26 cellular contexts compared by ENCODE assay signal in the genomic region with DNA sequence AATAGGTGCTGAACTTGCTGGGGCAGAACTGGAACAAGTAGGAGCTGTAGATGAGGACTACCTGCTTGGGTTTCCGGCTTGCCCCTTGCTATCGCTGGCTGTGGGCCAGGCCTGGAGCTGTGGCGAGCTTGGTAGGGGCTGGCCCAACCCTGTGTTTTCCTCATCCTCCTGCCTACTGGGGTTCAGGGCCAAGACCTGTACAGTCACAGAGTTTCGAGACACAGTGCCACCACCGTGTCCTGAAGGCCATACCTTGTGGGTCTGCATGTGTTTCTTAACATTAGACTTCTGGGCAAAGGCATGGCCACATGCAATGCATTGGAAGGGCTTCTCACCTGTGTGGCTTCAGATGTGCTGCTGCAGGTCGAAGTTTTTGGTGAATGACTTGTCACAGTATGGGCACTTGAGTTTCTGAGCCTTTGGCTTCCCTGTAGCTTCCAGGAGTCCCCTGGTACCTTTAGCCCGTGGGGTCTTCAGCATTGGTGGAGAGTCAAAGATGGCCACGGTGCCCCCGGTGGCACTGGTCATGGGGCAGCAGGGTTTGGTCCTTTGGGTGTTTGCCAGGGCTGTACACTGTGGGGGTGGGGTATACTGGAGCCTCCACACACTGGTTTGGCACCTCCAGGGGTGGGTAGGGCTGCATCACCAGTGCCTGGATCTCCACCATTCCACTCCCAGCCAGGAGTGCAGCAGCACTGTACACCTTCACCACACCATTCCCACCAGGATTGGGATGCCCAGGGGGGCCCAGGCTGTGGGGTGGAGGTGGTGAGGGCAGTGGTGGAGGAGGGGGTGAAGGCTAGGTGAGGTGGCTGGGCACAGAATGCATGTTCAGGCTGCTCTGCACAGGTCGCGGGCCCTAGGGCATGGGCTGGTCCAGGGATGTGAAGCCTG. TPM values are rescaled to one million over a fixed set of nuclear protein-coding genes. Genes with fewer than 3 reads are reported as not detected.
"Had no signal": no experiment of that assay in that cellular context is flagged by ENCODE, and none has a peak within 500 bp of the region (broad histone marks: within the 10 kb centered on the region; RNA-seq: fewer than 3 reads in every experiment).

No MANE protein-coding gene starts in this region.

- H3K4me1 Mint-ChIP-seq: activated T-helper 17 cell treated with anti-CD3 and anti-CD28 coated beads, Interleukin-2, amount 50 U/mL, for 72 hours; T-cell had no signal

- H3K9me3 ChIP-seq: adrenal gland, tibial artery had no signal

- H3K27me3 Mint-ChIP-seq: activated naive CD8-positive, alpha-beta T cell; activated T-cell treated with anti-CD3 and anti-CD28 coated beads, Interleukin-2, amount 50 U/mL, for 24 hours; memory B cell; progenitor cell of endocrine pancreas had no signal

- H3K36me3 ChIP-seq: adrenal gland, spleen, tibial artery had no signal

- H3K4me1 ChIP-seq: adrenal gland, spleen, tibial artery had no signal

- ATAC-seq: activated T-helper 17 cell treated with anti-CD3 and anti-CD28 coated beads, Interleukin-2, amount 50 U/mL, for 72 hours; esophagus mucosa; left ventricle myocardium superior; T-cell had no signal

- DNase-seq: activated CD4-positive, CD25-positive, alpha-beta regulatory T cell treated with anti-CD3 and anti-CD28 coated beads, Interleukin-2, amount 50 U/mL, for 72 hours; activated CD8-positive, alpha-beta memory T cell treated with anti-CD3 and anti-CD28 coated beads, Interleukin-2, amount 50 U/mL, for 4 hours; activated naive CD4-positive, alpha-beta T cell; activated T-cell treated with anti-CD3 and anti-CD28 coated beads, Interleukin-2, amount 50 U/mL, for 24 hours; adrenal gland; central memory CD4-positive, alpha-beta T cell; effector memory CD4-positive, alpha-beta T cell; hippocampal formation; left ventricle myocardium superior; retina; spleen; stimulated activated CD4-positive, alpha-beta T cell treated with anti-CD3 and anti-CD28 coated beads, Interleukin-4, amount 100 ng/mL, for 24 hours; T-cell; tibial artery had no signal

- H3K27me3 ChIP-seq: adrenal gland, spleen, tibial artery had no signal

- H3K9me3 Mint-ChIP-seq: activated T-cell treated with anti-CD3 and anti-CD28 coated beads, Interleukin-2, amount 50 U/mL, for 24 hours; stimulated activated naive CD8-positive, alpha-beta T cell treated with anti-CD3 and anti-CD28 coated beads, Interleukin-15, Interleukin-2, amounts not matched to agents 100 ng/mL and 50 ng/mL, for 24 hours; T-cell; T-helper 2 cell treated with Interferon-gamma antibody and Interleukin-4, amounts not matched to agents 5 μg/mL and 100 μg/mL, for 36 hours had no signal

- H3K36me3 Mint-ChIP-seq: activated naive CD8-positive, alpha-beta T cell; memory B cell; T-cell had no signal

- H3K4me3 Mint-ChIP-seq: activated naive CD8-positive, alpha-beta T cell; activated T-cell treated with anti-CD3 and anti-CD28 coated beads, Interleukin-2, amount 50 U/mL, for 24 hours; activated T-helper 17 cell treated with anti-CD3 and anti-CD28 coated beads, Interleukin-2, amount 50 U/mL, for 72 hours; memory B cell; stimulated activated naive CD8-positive, alpha-beta T cell treated with anti-CD3 and anti-CD28 coated beads, Interleukin-15, Interleukin-2, amounts not matched to agents 100 ng/mL and 50 ng/mL, for 24 hours; T-cell; T-helper 2 cell treated with Interferon-gamma antibody and Interleukin-4, amounts not matched to agents 5 μg/mL and 100 μg/mL, for 36 hours had no signal

- H3K27ac Mint-ChIP-seq: activated naive CD8-positive, alpha-beta T cell; activated T-cell treated with anti-CD3 and anti-CD28 coated beads, Interleukin-2, amount 50 U/mL, for 24 hours; activated T-helper 17 cell treated with anti-CD3 and anti-CD28 coated beads, Interleukin-2, amount 50 U/mL, for 72 hours; memory B cell; progenitor cell of endocrine pancreas; stimulated activated naive CD8-positive, alpha-beta T cell treated with anti-CD3 and anti-CD28 coated beads, Interleukin-15, Interleukin-2, amounts not matched to agents 100 ng/mL and 50 ng/mL, for 24 hours; T-helper 2 cell treated with Interferon-gamma antibody and Interleukin-4, amounts not matched to agents 5 μg/mL and 100 μg/mL, for 36 hours had no signal

- H3K4me3 ChIP-seq: adrenal gland, spleen, tibial artery had no signal

- H3K27ac ChIP-seq: adrenal gland, spleen, tibial artery, VCaP had no signal

RNA-seq across cellular contexts. Expression of a gene that starts 52.1 kb away (rescaled TPM):
- total RNA-seq: adrenal gland, astrocyte, dermis microvascular lymphatic vessel endothelial cell, endothelial cell of umbilical vein, esophagus mucosa, left ventricle myocardium superior, osteocyte, spleen had no signal
- polyA plus RNA-seq: adrenal gland, endothelial cell of umbilical vein had no signal
